Comparison of ENCODE assay signal across 10 cellular contexts in genomic region chr10:125037145-125037544, GRCh38.
DNase-seq lines count a peak whose midpoint lies in the region; ATAC-seq, FAIRE-seq and TF ChIP-seq lines count a peak whose summit lies in the region.
"Had no signal": no experiment of that assay in that cellular context is flagged by ENCODE, and none has a peak within 500 bp of the region (broad histone marks: within the 10 kb centered on the region; RNA-seq: fewer than 3 reads in every experiment).

No MANE protein-coding gene starts in this region.

- DNase-seq in HK-2 (ENCODE audit: unreplicated experiment): peak; percentile 76
- DNase-seq in T1000 (lab: John Stamatoyannopoulos, UW): peak; percentile 49
- DNase-seq in left cardiac atrium: no peak
- peak; percentile 72 for DNase-seq in small intestine
- no peak for DNase-seq in activated CD4-positive, alpha-beta T cell treated with anti-CD3 and anti-CD28 coated beads, Interleukin-2, amount 10 ng/mL, durations not matched to agents 7 days and 5 days
- no peak for DNase-seq in CD4-positive, alpha-beta T cell
- DNase-seq in nephron progenitor cell: no peak
- DNase-seq: activated effector memory CD4-positive, alpha-beta T cell treated with Interleukin-2 at 50 U/mL for 16 hours had no signal

- POLR2A ChIA-PET in activated CD4-positive, alpha-beta T cell treated with anti-CD3 and anti-CD28 coated beads, Interleukin-2, amount 10 ng/mL, durations not matched to agents 7 days and 5 days (lab: Charles Lee): no interaction called here
- POLR2A ChIA-PET in CD4-positive, alpha-beta T cell (lab: Charles Lee): no interaction called here

- H3K27ac Mint-ChIP-seq in activated CD4-positive, alpha-beta T cell treated with anti-CD3 and anti-CD28 coated beads, Interleukin-2, amount 10 ng/mL, durations not matched to agents 7 days and 5 days: no peak overlapping the region
- H3K27ac Mint-ChIP-seq in CD4-positive, alpha-beta T cell: no peak overlapping the region
- H3K27ac Mint-ChIP-seq in nephron progenitor cell: no peak overlapping the region

- H3K27me3 Mint-ChIP-seq in activated CD4-positive, alpha-beta T cell treated with anti-CD3 and anti-CD28 coated beads, Interleukin-2, amount 10 ng/mL, durations not matched to agents 7 days and 5 days: peaks cover 3% of the 10 kb centered on the region
- H3K27me3 Mint-ChIP-seq in CD4-positive, alpha-beta T cell: peaks cover 3% of the 10 kb centered on the region
- no peaks in the 10 kb centered on the region for H3K27me3 Mint-ChIP-seq in nephron progenitor cell (ENCODE audit: low read depth, poor library complexity)

- no peaks in the 10 kb centered on the region for H3K27me3 ChIP-seq in small intestine (ENCODE audit: control insufficient read depth in 2 of 2, insufficient read depth in 2 of 2, low read length in 2 of 2)
- H3K27me3 ChIP-seq in CD4-positive, alpha-beta T cell (ENCODE audit: control insufficient read depth, insufficient read depth, low read length): no peaks in the 10 kb centered on the region

- no peak overlapping the region for H3K4me3 ChIP-seq in small intestine (ENCODE audit: low read depth in 1 of 2, low read length in 2 of 2)

- peaks cover 0 to 7% of the 10 kb centered on the region in 2 donors for H3K36me3 ChIP-seq in small intestine (ENCODE audit: control insufficient read depth in 2 of 2, insufficient read depth in 2 of 2, low read length in 2 of 2)

- H3K4me1 ChIP-seq in small intestine (ENCODE audit: control insufficient read depth in 2 of 2, insufficient read depth in 1 of 2, low read depth in 1 of 2, low read length in 1 of 2): peaks cover 8 to 9% of the 10 kb centered on the region in 2 donors

- CTCF ChIA-PET in activated CD4-positive, alpha-beta T cell treated with anti-CD3 and anti-CD28 coated beads, Interleukin-2, amount 10 ng/mL, durations not matched to agents 7 days and 5 days (lab: Charles Lee): interaction anchor here (0.8 to 1.1 kb wide), 2 partner anchors 11 to 20 kb away, joined by 3 to 4 read pairs; no protein-coding TSS in a partner anchor
- CTCF ChIA-PET in CD4-positive, alpha-beta T cell (lab: Charles Lee): no interaction called here

- WGBS in small intestine, 3 donors: 42 to 56% (median 44%) methylated on average over 3 of the region's 3 CpGs

- no peaks in the 10 kb centered on the region for H3K9me3 Mint-ChIP-seq in activated CD4-positive, alpha-beta T cell treated with anti-CD3 and anti-CD28 coated beads, Interleukin-2, amount 10 ng/mL, durations not matched to agents 7 days and 5 days
- no peaks in the 10 kb centered on the region for H3K9me3 Mint-ChIP-seq in CD4-positive, alpha-beta T cell
- H3K9me3 Mint-ChIP-seq in nephron progenitor cell: no peaks in the 10 kb centered on the region
- H3K9me3 Mint-ChIP-seq: nephron had no signal

- H3K27ac ChIP-seq in small intestine (ENCODE audit: low read depth in 1 of 2, low read length in 1 of 2): peak overlapping the region in 1 of 2 donors; percentile 67
- H3K27ac ChIP-seq in CD4-positive, alpha-beta T cell (ENCODE audit: low read depth, low read length): no peak overlapping the region

- peak; percentile 34 to 54 for ATAC-seq in left cardiac atrium
- ATAC-seq in CD4-positive, alpha-beta T cell (ENCODE audit: poor library complexity): no peak

- no peaks in the 10 kb centered on the region for H3K36me3 Mint-ChIP-seq in activated CD4-positive, alpha-beta T cell treated with anti-CD3 and anti-CD28 coated beads, Interleukin-2, amount 10 ng/mL, durations not matched to agents 7 days and 5 days (ENCODE audit: low read depth)
- no peaks in the 10 kb centered on the region for H3K36me3 Mint-ChIP-seq in CD4-positive, alpha-beta T cell (ENCODE audit: low read depth)
- peaks cover 46% of the 10 kb centered on the region for H3K36me3 Mint-ChIP-seq in nephron progenitor cell (ENCODE audit: low read depth)

- no peaks in the 10 kb centered on the region for H3K4me1 Mint-ChIP-seq in activated CD4-positive, alpha-beta T cell treated with anti-CD3 and anti-CD28 coated beads, Interleukin-2, amount 10 ng/mL, durations not matched to agents 7 days and 5 days
- H3K4me1 Mint-ChIP-seq in CD4-positive, alpha-beta T cell (ENCODE audit: low read depth): no peaks in the 10 kb centered on the region
- peaks cover 100% of the 10 kb centered on the region for H3K4me1 Mint-ChIP-seq in nephron progenitor cell

- no peak overlapping the region for H3K4me3 Mint-ChIP-seq in activated CD4-positive, alpha-beta T cell treated with anti-CD3 and anti-CD28 coated beads, Interleukin-2, amount 10 ng/mL, durations not matched to agents 7 days and 5 days
- no peak overlapping the region for H3K4me3 Mint-ChIP-seq in CD4-positive, alpha-beta T cell
- H3K4me3 Mint-ChIP-seq in nephron progenitor cell: no peak overlapping the region
- H3K4me3 Mint-ChIP-seq: nephron had no signal

- no peak for FAIRE-seq in small intestine (lab: Jason Lieb, UNC)
- FAIRE-seq: TTC549 had no signal

- no peaks in the 10 kb centered on the region for H3K9me3 ChIP-seq in small intestine (ENCODE audit: control insufficient read depth, low read depth)
- no peaks in the 10 kb centered on the region for H3K9me3 ChIP-seq in CD4-positive, alpha-beta T cell (ENCODE audit: control insufficient read depth, low read length)

- no peak for TF ChIP-seq CTCF in CD4-positive, alpha-beta T cell (IDR thresholded peaks at IDR 0.05)
- TF ChIP-seq CTCF in nephron progenitor cell (IDR thresholded peaks at IDR 0.05): no peak

- intact Hi-C loops in left cardiac atrium (cut with DNase I): no loop called here
- intact Hi-C loops in CD4-positive, alpha-beta T cell (cut with DNase I, micrococcal nuclease): no loop called here

Comparison
In these comparisons a context has a peak if more than half of its experiments do, and no peak if none do; other contexts are left out.
1. DNase-seq: peak in HK-2 (single experiment), T1000 (single experiment) and small intestine (single experiment); none in left cardiac atrium (single experiment), activated CD4-positive, alpha-beta T cell treated with anti-CD3 and anti-CD28 coated beads, Interleukin-2, amount 10 ng/mL, durations not matched to agents 7 days and 5 days (single experiment), CD4-positive, alpha-beta T cell (0 of 10) and nephron progenitor cell (single experiment).